1 cellular context compared by ENCODE assay signal in the genomic region with DNA sequence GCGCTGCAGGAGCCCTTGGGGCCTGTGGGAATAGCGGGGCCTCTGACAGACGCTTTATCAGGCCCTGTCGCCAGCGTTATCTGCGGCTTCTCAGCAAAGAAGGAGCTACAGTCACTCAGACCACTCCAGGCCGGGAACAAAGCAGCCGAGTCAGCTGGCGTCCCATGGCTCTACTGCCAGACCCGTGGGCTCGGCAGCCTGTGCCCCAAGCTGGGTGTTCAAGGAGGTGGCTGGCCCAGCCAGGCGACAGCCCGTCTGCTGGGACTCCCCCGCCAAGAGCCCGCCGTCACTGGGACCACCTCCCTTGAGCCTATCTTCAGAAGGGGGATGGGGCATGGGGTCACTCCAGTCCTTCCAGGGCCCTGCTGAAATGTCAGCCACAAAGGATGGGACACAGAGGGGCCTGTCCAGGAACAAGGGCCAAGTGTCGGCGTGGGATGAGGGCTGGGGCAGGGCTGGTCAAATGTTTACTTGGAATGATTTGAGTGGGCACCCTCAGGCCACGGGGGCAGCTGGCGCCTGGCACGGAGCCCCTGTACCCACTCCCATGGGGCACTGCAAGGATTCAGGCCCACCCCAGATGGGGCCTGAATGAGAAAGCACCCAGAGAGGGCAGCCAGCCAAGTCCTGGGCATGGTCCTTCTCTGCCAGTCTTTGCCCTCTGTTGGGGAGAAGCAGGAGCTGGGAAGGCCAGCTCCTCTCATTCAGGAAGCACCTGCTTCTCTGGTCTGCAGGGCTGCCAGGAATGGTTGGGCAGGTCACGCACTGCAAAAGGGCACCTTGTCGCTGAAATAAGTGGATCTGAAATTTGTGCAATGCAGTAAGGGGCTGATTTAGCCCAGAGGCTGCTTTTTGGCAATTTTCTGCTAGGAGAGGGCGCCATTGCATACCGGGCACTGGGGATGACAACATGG.
TF ChIP-seq lines count a peak whose summit lies in the region.

No MANE protein-coding gene starts in this region.

TF ChIP-seq in K562, 482 proteins besides CTCF, POLR2A, EP300 and RAD21 (continued from another document):
- TF ChIP-seq, protein P1, sequence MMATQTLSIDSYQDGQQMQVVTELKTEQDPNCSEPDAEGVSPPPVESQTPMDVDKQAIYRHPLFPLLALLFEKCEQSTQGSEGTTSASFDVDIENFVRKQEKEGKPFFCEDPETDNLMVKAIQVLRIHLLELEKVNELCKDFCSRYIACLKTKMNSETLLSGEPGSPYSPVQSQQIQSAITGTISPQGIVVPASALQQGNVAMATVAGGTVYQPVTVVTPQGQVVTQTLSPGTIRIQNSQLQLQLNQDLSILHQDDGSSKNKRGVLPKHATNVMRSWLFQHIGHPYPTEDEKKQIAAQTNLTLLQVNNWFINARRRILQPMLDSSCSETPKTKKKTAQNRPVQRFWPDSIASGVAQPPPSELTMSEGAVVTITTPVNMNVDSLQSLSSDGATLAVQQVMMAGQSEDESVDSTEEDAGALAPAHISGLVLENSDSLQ (IDR thresholded peaks at IDR 0.05): peak; percentile 71
- TF ChIP-seq ZNF830 (CRISPR knock-in tag; IDR thresholded peaks at IDR 0.05) (no peak), SMC3 (conservative IDR thresholded peaks at IDR 0.05; ENCODE audit: insufficient read depth, low read depth, low read length) (no peak), ZNF146 (CRISPR knock-in tag; IDR thresholded peaks at IDR 0.05; ENCODE audit: unreplicated experiment) (no peak), NR3C1 (CRISPR knock-in tag; IDR thresholded peaks at IDR 0.05) (no peak), ZBTB9 (CRISPR knock-in tag; IDR thresholded peaks at IDR 0.05) (no peak), ZNF134 (CRISPR knock-in tag; conservative IDR thresholded peaks at IDR 0.05) (no peak), ZBTB1 (CRISPR knock-in tag; IDR thresholded peaks at IDR 0.05; ENCODE audit: borderline replicate concordance, low read depth) (no peak)
